In genomic region chr7:50418086-50418515, GRCh38 we compare ENCODE assay signal across 9 cellular contexts. TPM values are rescaled to one million over a fixed set of nuclear protein-coding genes. Genes with fewer than 3 reads are reported as not detected.
DNase-seq lines count a peak whose midpoint lies in the region; ATAC-seq, FAIRE-seq and TF ChIP-seq lines count a peak whose summit lies in the region.
"Had no signal": no experiment of that assay in that cellular context is flagged by ENCODE, and none has a peak within 500 bp of the region (broad histone marks: within the 10 kb centered on the region; RNA-seq: fewer than 3 reads in every experiment).

No MANE protein-coding gene starts in this region.

- POLR2A ChIA-PET in HepG2 (lab: Yijun Ruan, JAX), result no interaction called here

- H4K20me1 ChIP-seq in HepG2 (ENCODE audit: insufficient read depth, low read length), result no peaks in the 10 kb centered on the region

- peak; percentile 68 for TF ChIP-seq RAD21 in HepG2 (CRISPR knock-in tag; IDR thresholded peaks at IDR 0.05)

- no peak for TF ChIP-seq POLR2A in HepG2 (IDR thresholded peaks at IDR 0.05; ENCODE audit: insufficient read depth in 1 of 2, low read depth in 2 of 2, low read length in 2 of 2)

- no peak overlapping the region for H3K4me3 ChIP-seq in HepG2 (replicated peaks in 1 of 3; ENCODE audit: insufficient read depth in 1 of 3, low read depth in 2 of 3, low read length in 3 of 3)
- H3K4me3 ChIP-seq: SK-N-MC had no signal

- in situ Hi-C loops in HepG2 (cut with HindIII; ENCODE audit: extremely low pct_ligation_motif_present, low pct_unique_long_range_greater_than_20kb), result loop anchor here (10.0 kb wide), 2 partner anchors 213 to 273 kb away; no protein-coding TSS in a partner anchor

- peaks cover 0 to 16% of the 10 kb centered on the region in 2 experiments; a peak in 3 of 5 replicates for H3K27me3 ChIP-seq in HepG2 (ENCODE audit: control insufficient read depth in 1 of 2, insufficient read depth in 2 of 2, low read length in 2 of 2)

- H3K4me1 ChIP-seq in HepG2 (ENCODE audit: insufficient read depth, low read length), result 0 out of 2 replicates have a peak, but pooled peaks cover 3% of the 10 kb centered on the region

- 3% methylated on average over 3 of the region's 4 CpGs for WGBS in HepG2 (ENCODE audit: low lambda C conversion rate)

- no peaks in the 10 kb centered on the region for H3K9me3 ChIP-seq in HepG2 (ENCODE audit: low read length)

- TF ChIP-seq CTCF in C4-2B (conservative IDR thresholded peaks at IDR 0.05) (peak; percentile 97), HepG2 (CRISPR knock-in tag; IDR thresholded peaks at IDR 0.05) (peak; percentile 86)

- no peaks in the 10 kb centered on the region for H3K79me2 ChIP-seq in HepG2 (ENCODE audit: insufficient read depth, low read length)

- H3K27ac ChIP-seq in C4-2B (no peak overlapping the region), HepG2 (ENCODE audit: extremely low read length, insufficient read depth, low read length) (no peak overlapping the region)
- H3K27ac ChIP-seq: SK-N-MC had no signal

- TF ChIP-seq EP300 in HepG2 (IDR thresholded peaks at IDR 0.05; ENCODE audit: low read depth in 2 of 2, low read length in 2 of 2) (no peak), HepG2 (CRISPR knock-in tag; IDR thresholded peaks at IDR 0.05; ENCODE audit: borderline replicate concordance) (no peak)

- DNase-seq in NCI-H345 (lab: John Stamatoyannopoulos, UW) (peak; percentile 79), cerebellum (ENCODE audit: low spot score) (peak; percentile 43), HepG2 (ENCODE audit: low spot score) (peak; percentile 66)
- peak; percentile 65 for DNase-seq in activated CD4-positive, CD25-positive, alpha-beta regulatory T cell treated with anti-CD3 and anti-CD28 coated beads, Interleukin-2, amount 50 U/mL, for 72 hours
- DNase-seq in stimulated activated CD4-positive, alpha-beta T cell treated with anti-CD3 and anti-CD28 coated beads, TNF-alpha, amount 100 ng/mL, for 48 hours (ENCODE audit: low read depth in 3 of 3), result peak; percentile 55 to 62 (median 60)

- ATAC-seq in GM19035 (IDR thresholded peaks at IDR 0.05; ENCODE audit: unreplicated experiment) (peak; percentile 94), HG03159 (IDR thresholded peaks at IDR 0.05; ENCODE audit: unreplicated experiment) (peak; percentile 78), HepG2 (peak; percentile 99)

- BruUV-seq in HepG2 (replicated peaks; lab: Mats Ljungman, UMichigan), result no TSS peak

- CTCF ChIA-PET in HepG2 (lab: Yijun Ruan, JAX; ENCODE audit: low intra/inter-chr PET ratio, low total read pairs), result interaction anchor here (0.8 to 2.3 kb wide), 3 partner anchors 212 to 276 kb away, joined by 3 to 15 read pairs (median 13); no protein-coding TSS in a partner anchor

- peak; percentile 86 for FAIRE-seq in HepG2 (lab: Jason Lieb, UNC)

- no peak overlapping the region for H3K9ac ChIP-seq in HepG2 (ENCODE audit: insufficient read depth, low read depth, low read length)

- intact Hi-C loops in HepG2 (cut with micrococcal nuclease; ENCODE audit: unreplicated experiment), result loop anchor here (1.0 kb wide), 2 partner anchors 213 to 276 kb away; no protein-coding TSS in a partner anchor

- no peak overlapping the region for H2AFZ ChIP-seq in HepG2 (ENCODE audit: low read length)

- no peaks in the 10 kb centered on the region for H3K36me3 ChIP-seq in HepG2 (replicated peaks in 1 of 2; ENCODE audit: control insufficient read depth in 1 of 2, insufficient read depth in 2 of 2, low read length in 2 of 2)

- no peak overlapping the region for H3K4me2 ChIP-seq in HepG2 (ENCODE audit: low read depth, low read length)

TF ChIP-seq in HepG2, 621 proteins besides CTCF, POLR2A, EP300 and RAD21 (continues in another document):
- TF ChIP-seq ZNF713 (CRISPR knock-in tag; IDR thresholded peaks at IDR 0.05) (no peak), PATZ1 (CRISPR knock-in tag; IDR thresholded peaks at IDR 0.05) (peak; percentile 38; the same call in 1 of the 2 replicates), XRCC5 (optimal IDR thresholded peaks at IDR 0.05; ENCODE audit: low read length) (peak; percentile 85), ZNF557 (CRISPR knock-in tag; IDR thresholded peaks at IDR 0.05) (no peak), SMC3 (IDR thresholded peaks at IDR 0.05; ENCODE audit: low read length) (peak; percentile 75), ZNF232 (CRISPR knock-in tag; IDR thresholded peaks at IDR 0.05; ENCODE audit: borderline replicate concordance) (no peak), TEAD3 (CRISPR knock-in tag; optimal IDR thresholded peaks at IDR 0.05; ENCODE audit: borderline replicate concordance) (peak; percentile 24), STAG1 (CRISPR knock-in tag; IDR thresholded peaks at IDR 0.05) (peak; percentile 83), PPARG (CRISPR knock-in tag; conservative IDR thresholded peaks at IDR 0.05) (0 out of 2 replicates have a peak, but pooled peaks have one; percentile 24), HMGXB4 (CRISPR knock-in tag; IDR thresholded peaks at IDR 0.05; ENCODE audit: borderline replicate concordance in 1 of 2, low read depth in 1 of 2) (peak in 1 of 2 experiments; percentile 31; a peak in 1 of 4 replicates), CEBPG (CRISPR knock-in tag; IDR thresholded peaks at IDR 0.05) (peak; percentile 37; the same call in 1 of the 2 replicates)

RNA-seq across cellular contexts. Expression of gene FIGNL1, which starts 32.0 kb away (rescaled TPM):
- total RNA-seq in cerebellum (33.7 TPM), HepG2 (2016; rRNA removed; fragmentation: Illumina TruSeq; extraction: Trizol) (20.9 and 28.0 TPM in 2 replicates)
- total RNA-seq in HepG2 (2016; cell fraction: cytosol; rRNA removed; fragmentation: Illumina TruSeq; extraction: Trizol; ENCODE audit: low read depth), result 2.0 and 2.4 TPM in 2 replicates
- total RNA-seq in HepG2 (2016; cell fraction: insoluble cytoplasmic fraction; rRNA removed; fragmentation: Illumina TruSeq; extraction: Trizol), result 17.5 and 28.7 TPM in 2 replicates
- total RNA-seq in HepG2 (2016; cell fraction: membrane; rRNA removed; fragmentation: Illumina TruSeq; extraction: Trizol), result 5.7 and 6.4 TPM in 2 replicates
- total RNA-seq in HepG2 (2016; cell fraction: nucleus; rRNA removed; fragmentation: Illumina TruSeq; extraction: Trizol), result 15.1 and 16.9 TPM in 2 replicates
- polyA plus RNA-seq in HepG2 (2011; rRNA removed), result 4.0 and 6.3 TPM in 2 replicates
- 1.3 and 1.5 TPM in 2 replicates for polyA plus RNA-seq in HepG2 (2011; cell fraction: cytosol; rRNA removed)
- polyA plus RNA-seq in HepG2 (2011; cell fraction: nucleus; rRNA removed), result 2.8 and 3.7 TPM in 2 replicates
- polyA plus RNA-seq in HepG2 (2012), result 3.2 and 5.2 TPM in 2 replicates
- 0.41 and 0.53 TPM in 2 replicates for polyA plus RNA-seq in HepG2 (2016; cell fraction: cytosol; fragmentation: Illumina TruSeq; extraction: Trizol; ENCODE audit: low read depth)
- polyA plus RNA-seq in HepG2 (2016; cell fraction: insoluble cytoplasmic fraction; fragmentation: Illumina TruSeq; extraction: Trizol; ENCODE audit: low read depth), result 17.2 and 19.0 TPM in 2 replicates
- polyA plus RNA-seq in HepG2 (2016; cell fraction: membrane; fragmentation: Illumina TruSeq; extraction: Trizol; ENCODE audit: low read depth), result 1.4 and 1.5 TPM in 2 replicates
- polyA plus RNA-seq in HepG2 (2016; cell fraction: nucleus; fragmentation: Illumina TruSeq; extraction: Trizol; ENCODE audit: insufficient read depth, low read depth), result 15.8 and 16.9 TPM in 2 replicates
- polyA minus RNA-seq in HepG2 (2011; rRNA and poly(A)+ RNA removed; ENCODE audit: low replicate concordance), result 8.0 and 34.7 TPM in 2 replicates
- 2.7 and 7.0 TPM in 2 replicates for polyA minus RNA-seq in HepG2 (2011; cell fraction: cytosol; rRNA and poly(A)+ RNA removed)
- 13.6 and 16.1 TPM in 2 replicates for polyA minus RNA-seq in HepG2 (2011; cell fraction: nucleus; rRNA and poly(A)+ RNA removed)
